22 cellular contexts compared by ENCODE assay signal in genomic region chr15:67935244-67935643, GRCh38.
"Had no signal": no experiment of that assay in that cellular context is flagged by ENCODE, and none has a peak within 500 bp of the region (broad histone marks: within the 10 kb centered on the region; RNA-seq: fewer than 3 reads in every experiment).

No MANE protein-coding gene starts in this region.

- H3K27me3 ChIP-seq: breast epithelium, esophagus muscularis mucosa, gastrocnemius medialis had no signal

- ATAC-seq: activated CD4-positive, alpha-beta T cell treated with anti-CD3 and anti-CD28 coated beads for 36 hours; activated T-cell treated with anti-CD3 and anti-CD28 coated beads, Interleukin-2, amount 50 U/mL, for 4 hours; gastrocnemius medialis; natural killer cell; stimulated activated naive CD8-positive, alpha-beta T cell treated with anti-CD3 and anti-CD28 coated beads, Interleukin-15, Interleukin-2, amounts not matched to agents 100 U/mL and 50 U/mL, for 24 hours; T-cell had no signal

- H3K4me1 Mint-ChIP-seq: activated CD4-positive, alpha-beta T cell treated with anti-CD3 and anti-CD28 coated beads for 36 hours; natural killer cell; T-cell had no signal

- H3K36me3 ChIP-seq: breast epithelium, esophagus muscularis mucosa, gastrocnemius medialis had no signal

- H3K27me3 Mint-ChIP-seq: activated naive CD8-positive, alpha-beta T cell treated with anti-CD3 and anti-CD28 coated beads for 36 hours had no signal

- FAIRE-seq: keratinocyte, TTC549 had no signal

- DNase-seq: activated CD4-positive, alpha-beta T cell treated with anti-CD3 and anti-CD28 coated beads for 36 hours; activated CD4-positive, alpha-beta T cell treated with anti-CD3 and anti-CD28 coated beads, Interleukin-2, amount 50 U/mL, for 4 hours; activated CD8-positive, alpha-beta memory T cell treated with anti-CD3 and anti-CD28 coated beads, Interleukin-2, amount 50 U/mL, for 48 hours; activated naive CD4-positive, alpha-beta T cell treated with Interleukin-2 at 50 U/mL for 16 hours; activated naive CD8-positive, alpha-beta T cell treated with anti-CD3 and anti-CD28 coated beads for 36 hours; activated T-cell treated with anti-CD3 and anti-CD28 coated beads, Interleukin-2, amount 50 U/mL, for 4 hours; gastrocnemius medialis; head of caudate nucleus; mammary epithelial cell; natural killer cell; retina; stimulated activated CD4-positive, alpha-beta T cell treated with anti-CD3 and anti-CD28 coated beads, Interleukin-12 subunit alpha, Interleukin-12 subunit beta, amount 100 ng/mL, for 4 hours; stimulated activated CD4-positive, alpha-beta T cell treated with anti-CD3 and anti-CD28 coated beads, Interleukin-4, amount 100 ng/mL, for 4 hours; stimulated activated naive CD8-positive, alpha-beta T cell treated with anti-CD3 and anti-CD28 coated beads, Interleukin-15, Interleukin-2, amounts not matched to agents 100 U/mL and 50 U/mL, for 24 hours; T-cell had no signal

- H3K9me3 ChIP-seq: breast epithelium, esophagus muscularis mucosa, gastrocnemius medialis had no signal

- H3K9me3 Mint-ChIP-seq: activated T-cell treated with anti-CD3 and anti-CD28 coated beads, Interleukin-2, amount 50 U/mL, for 4 hours; natural killer cell; T-cell; T-helper 2 cell treated with Interferon-gamma antibody and Interleukin-4, amounts not matched to agents 5 μg/mL and 100 μg/mL, for 36 hours had no signal

- H3K27ac Mint-ChIP-seq: activated CD4-positive, alpha-beta T cell treated with anti-CD3 and anti-CD28 coated beads for 36 hours; activated naive CD8-positive, alpha-beta T cell treated with anti-CD3 and anti-CD28 coated beads for 36 hours; mesothelial cell of epicardium; natural killer cell; T-cell; T-helper 2 cell treated with Interferon-gamma antibody and Interleukin-4, amounts not matched to agents 5 μg/mL and 100 μg/mL, for 36 hours had no signal

- H3K27ac ChIP-seq: breast epithelium, esophagus muscularis mucosa, gastrocnemius medialis had no signal

- H3K4me3 Mint-ChIP-seq: activated CD4-positive, alpha-beta T cell treated with anti-CD3 and anti-CD28 coated beads for 36 hours; activated naive CD8-positive, alpha-beta T cell treated with anti-CD3 and anti-CD28 coated beads for 36 hours; activated T-cell treated with anti-CD3 and anti-CD28 coated beads, Interleukin-2, amount 50 U/mL, for 4 hours; mesothelial cell of epicardium; natural killer cell; T-cell; T-helper 2 cell treated with Interferon-gamma antibody and Interleukin-4, amounts not matched to agents 5 μg/mL and 100 μg/mL, for 36 hours had no signal

- H3K4me3 ChIP-seq: breast epithelium, coronary artery, esophagus muscularis mucosa, gastrocnemius medialis had no signal

- H3K4me1 ChIP-seq: breast epithelium had no signal

- H3K36me3 Mint-ChIP-seq: activated naive CD8-positive, alpha-beta T cell treated with anti-CD3 and anti-CD28 coated beads for 36 hours; mesothelial cell of epicardium; natural killer cell; T-cell had no signal
